ENCODE assay signal across 10 cellular contexts in genomic region chr4:152585036-152585439, GRCh38. TPM values are rescaled to one million over a fixed set of nuclear protein-coding genes. Genes with fewer than 3 reads are reported as not detected.
DNase-seq lines count a peak whose midpoint lies in the region; ATAC-seq and TF ChIP-seq lines count a peak whose summit lies in the region.
"Had no signal": no experiment of that assay in that cellular context is flagged by ENCODE, and none has a peak within 500 bp of the region (broad histone marks: within the 10 kb centered on the region; RNA-seq: fewer than 3 reads in every experiment).

No MANE protein-coding gene starts in this region.

- TF ChIP-seq CTCF in GM12865 (IDR thresholded peaks at IDR 0.05; ENCODE audit: insufficient read depth, low read depth, low read length, missing control alignments), result no peak
- TF ChIP-seq CTCF in OCI-LY3 (IDR thresholded peaks at IDR 0.05; ENCODE audit: low read depth, low read length), result no peak
- no peak for TF ChIP-seq CTCF in left lung (IDR thresholded peaks at IDR 0.05)
- TF ChIP-seq CTCF in coronary artery (IDR thresholded peaks at IDR 0.05), result no peak
- TF ChIP-seq CTCF in BE2C (IDR thresholded peaks at IDR 0.05; ENCODE audit: low read depth, low read length), result no peak
- no peak for TF ChIP-seq CTCF in osteocyte (IDR thresholded peaks at IDR 0.05)

- H3K36me3 ChIP-seq in OCI-LY3 (replicated peaks; ENCODE audit: low read depth, low read length), result no peaks in the 10 kb centered on the region
- H3K36me3 ChIP-seq in left lung, result no peaks in the 10 kb centered on the region
- no peaks in the 10 kb centered on the region for H3K36me3 ChIP-seq in BE2C

- intact Hi-C loops in left lung (cut with DNase I), result no loop called here

- H3K4me2 ChIP-seq in OCI-LY3 (ENCODE audit: low read length), result peak overlapping the region; percentile 81

- no peak overlapping the region for H3K4me3 Mint-ChIP-seq in osteocyte (ENCODE audit: unreplicated experiment)

- peak overlapping the region; percentile 48 for H3K4me3 ChIP-seq in GM12865 (ENCODE audit: low read depth, low read length)
- peak overlapping the region; percentile 64 for H3K4me3 ChIP-seq in OCI-LY3 (ENCODE audit: low read length)
- H3K4me3 ChIP-seq in left lung, result no peak overlapping the region
- no peak overlapping the region for H3K4me3 ChIP-seq in coronary artery
- H3K4me3 ChIP-seq in BE2C (ENCODE audit: low read depth, low read length), result no peak overlapping the region

- H4K20me1 ChIP-seq in OCI-LY3 (ENCODE audit: insufficient read depth, low read length), result no peaks in the 10 kb centered on the region

- peaks cover 2% of the 10 kb centered on the region for H3K4me1 Mint-ChIP-seq in osteocyte (ENCODE audit: unreplicated experiment)

- peaks cover 32% of the 10 kb centered on the region for H3K27me3 Mint-ChIP-seq in osteocyte (ENCODE audit: unreplicated experiment)

- DNase-seq in GM12865 (ENCODE audit: low read depth), result peak; percentile 82
- DNase-seq in left lung, result no peak
- no peak for DNase-seq in coronary artery (ENCODE audit: low spot score)
- no peak for DNase-seq in BE2C
- no peak for DNase-seq in osteocyte (ENCODE audit: extremely low spot score, unreplicated experiment)
- DNase-seq: effector CD4-positive, alpha-beta T cell; NCI-H446 had no signal

- no peak overlapping the region for H3K27ac Mint-ChIP-seq in osteocyte (ENCODE audit: unreplicated experiment)

- peak overlapping the region; percentile 56 for H3K9ac ChIP-seq in OCI-LY3 (ENCODE audit: low read length)

- H3K79me2 ChIP-seq in OCI-LY3 (ENCODE audit: low read length), result no peaks in the 10 kb centered on the region

- H2AFZ ChIP-seq in OCI-LY3 (ENCODE audit: low read depth, low read length), result peak overlapping the region; percentile 98

- H3K27me3 ChIP-seq in OCI-LY3 (ENCODE audit: low read depth, low read length) (peaks cover 4% of the 10 kb centered on the region; the same call in 1 of the 2 replicates), left lung (no peaks in the 10 kb centered on the region), BE2C (no peaks in the 10 kb centered on the region)

- no peaks in the 10 kb centered on the region for H3K9me3 Mint-ChIP-seq in osteocyte (ENCODE audit: unreplicated experiment)

- H3K9me3 ChIP-seq in OCI-LY3 (ENCODE audit: insufficient read depth, low read length) (no peaks in the 10 kb centered on the region), left lung (no peaks in the 10 kb centered on the region), BE2C (no peaks in the 10 kb centered on the region)

- no peaks in the 10 kb centered on the region for H3K36me3 Mint-ChIP-seq in osteocyte (ENCODE audit: unreplicated experiment)

- peaks cover 26% of the 10 kb centered on the region for H3K4me1 ChIP-seq in OCI-LY3 (ENCODE audit: low read length)
- peaks cover 0 to 8% of the 10 kb centered on the region in 2 donors for H3K4me1 ChIP-seq in left lung
- H3K4me1 ChIP-seq in BE2C, result no peaks in the 10 kb centered on the region

- H3K27ac ChIP-seq in OCI-LY3 (ENCODE audit: low read length) (peak overlapping the region; percentile 42), left lung (no peak overlapping the region), coronary artery (no peak overlapping the region)

- ATAC-seq in GM21529 (IDR thresholded peaks at IDR 0.05; ENCODE audit: unreplicated experiment) (peak; percentile 76), left lung (peak; percentile 91), HG02981 (IDR thresholded peaks at IDR 0.05; ENCODE audit: unreplicated experiment) (no peak)

RNA-seq across cellular contexts. Expression of gene FBXW7, which starts 49.1 kb away (rescaled TPM):
- 10 to 100 TPM; 33.6 to 35.2 TPM for total RNA-seq in left lung
- 16.9 TPM for polyA plus RNA-seq in BE2C (2012; ENCODE audit: insufficient read depth, insufficient read length, low read depth)
- 21.0 and 21.5 TPM in 2 replicates for total RNA-seq in osteocyte

Comparison
In these comparisons a context has a peak if more than half of its experiments do, and no peak if none do; other contexts are left out.
1. H3K4me3 ChIP-seq: peak in GM12865 (single experiment) and OCI-LY3 (single experiment); none in left lung (0 of 2), coronary artery (single experiment) and BE2C (single experiment).